ENCODE assay signal across 20 cellular contexts in the genomic region with DNA sequence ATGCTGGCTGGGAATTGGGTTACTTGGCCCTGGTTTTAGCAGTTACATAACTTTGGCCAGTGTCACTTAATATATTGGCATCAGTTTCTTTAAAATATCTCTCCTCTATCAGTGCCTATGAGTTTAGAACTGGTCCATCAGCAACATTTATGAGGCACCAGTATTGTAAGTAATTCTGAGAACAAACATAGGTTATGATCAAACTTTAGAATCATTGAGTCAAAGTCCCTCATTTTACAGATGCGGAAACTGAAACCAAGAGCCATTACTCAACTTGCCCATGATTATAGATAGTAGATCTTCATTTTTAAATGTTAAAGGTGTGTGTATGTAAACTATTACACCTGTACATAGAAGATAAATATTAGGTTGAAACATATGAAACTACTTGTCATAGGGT. TPM values are rescaled to one million over a fixed set of nuclear protein-coding genes. Genes with fewer than 3 reads are reported as not detected.
DNase-seq lines count a peak whose midpoint lies in the region; ATAC-seq, FAIRE-seq and TF ChIP-seq lines count a peak whose summit lies in the region.
"Had no signal": no experiment of that assay in that cellular context is flagged by ENCODE, and none has a peak within 500 bp of the region (broad histone marks: within the 10 kb centered on the region; RNA-seq: fewer than 3 reads in every experiment).

No MANE protein-coding gene starts in this region.

- no peaks in the 10 kb centered on the region for H3K4me1 ChIP-seq in pancreas
- peaks cover 6 to 54% (median 26%) of the 10 kb centered on the region in 4 donors for H3K4me1 ChIP-seq in transverse colon

- intact Hi-C loops in pancreas (cut with DNase I), result no loop called here
- intact Hi-C loops in transverse colon (cut with DNase I; ENCODE audit: low total_unique reads), result no loop called here

- WGBS in pancreas, 2 donors, result 60 to 94% methylated on average over 1 of the region's 1 CpG
- whole genome bisulfite sequencing in transverse colon (ENCODE audit: low coverage in 1 of 2), 2 donors, result 29 to 55% methylated on average over 1 of the region's 1 CpG

- H3K27ac Mint-ChIP-seq in activated T-cell treated with anti-CD3 and anti-CD28 coated beads, Interleukin-2, amount 50 U/mL, for 72 hours, result no peak overlapping the region
- H3K27ac Mint-ChIP-seq: CD14-positive monocyte; CD8-positive, alpha-beta T cell; GM23338; H9 had no signal

- H3K36me3 Mint-ChIP-seq in activated T-cell treated with anti-CD3 and anti-CD28 coated beads, Interleukin-2, amount 50 U/mL, for 72 hours (ENCODE audit: insufficient read depth in 2 of 2), result peaks cover 0 to 3% of the 10 kb centered on the region in 2 donors
- H3K36me3 Mint-ChIP-seq: CD14-positive monocyte; CD8-positive, alpha-beta T cell had no signal

- no peaks in the 10 kb centered on the region for H3K27me3 ChIP-seq in pancreas
- H3K27me3 ChIP-seq in transverse colon, result no peaks in the 10 kb centered on the region

- H3K9me3 ChIP-seq in pancreas, result no peaks in the 10 kb centered on the region
- no peaks in the 10 kb centered on the region for H3K9me3 ChIP-seq in transverse colon

- H3K4me1 Mint-ChIP-seq in activated T-cell treated with anti-CD3 and anti-CD28 coated beads, Interleukin-2, amount 50 U/mL, for 72 hours (ENCODE audit: low read depth), result peaks cover 38% of the 10 kb centered on the region

- H3K4me3 Mint-ChIP-seq in activated T-cell treated with anti-CD3 and anti-CD28 coated beads, Interleukin-2, amount 50 U/mL, for 72 hours, result peak overlapping the region; percentile 11 to 12
- H3K4me3 Mint-ChIP-seq: CD14-positive monocyte; CD8-positive, alpha-beta T cell; GM23338; H9 had no signal

- no peak for TF ChIP-seq EP300 in transverse colon (IDR thresholded peaks at IDR 0.05; ENCODE audit: low read depth)

- DNase-seq in activated CD4-positive, CD25-positive, alpha-beta regulatory T cell (lab: John Stamatoyannopoulos, UW), result no peak
- no peak for DNase-seq in activated T-cell treated with anti-CD3 and anti-CD28 coated beads, Interleukin-2, amount 50 U/mL, for 72 hours
- DNase-seq in activated T-cell treated with anti-CD3 and anti-CD28 coated beads, Interleukin-2, amount 50 U/mL, for 1 hour, result no peak
- DNase-seq in pancreas (no peak), transverse colon (no peak)
- DNase-seq: CD8-positive, alpha-beta T cell; COR-L47; DMS153; DMS79 treated with DMSO at 0.1 percent for 48 hours; EL; H9 had no signal

- FAIRE-seq in pancreas (lab: Jason Lieb, UNC), result peak; percentile 26
- FAIRE-seq: D721Med, G401.6 had no signal

- TF ChIP-seq CTCF in pancreas (IDR thresholded peaks at IDR 0.05), result no peak
- TF ChIP-seq CTCF in transverse colon (IDR thresholded peaks at IDR 0.05), result no peak

- no peak overlapping the region for H3K27ac ChIP-seq in pancreas
- peak overlapping the region; percentile 52 to 88 (median 76) for H3K27ac ChIP-seq in transverse colon
- H3K27ac ChIP-seq: 22Rv1 had no signal

- no peak for TF ChIP-seq POLR2A in transverse colon (IDR thresholded peaks at IDR 0.05)

- H3K36me3 ChIP-seq in pancreas (no peaks in the 10 kb centered on the region), transverse colon (no peaks in the 10 kb centered on the region)

- H3K27me3 Mint-ChIP-seq in activated T-cell treated with anti-CD3 and anti-CD28 coated beads, Interleukin-2, amount 50 U/mL, for 72 hours (ENCODE audit: low read depth), result peaks cover 56% of the 10 kb centered on the region

- H3K4me3 ChIP-seq in pancreas (no peak overlapping the region), transverse colon (no peak overlapping the region)
- H3K4me3 ChIP-seq: GM23338 had no signal

- peak; percentile 60 to 70 for ATAC-seq in activated CD4-positive, CD25-positive, alpha-beta regulatory T cell treated with anti-CD3 and anti-CD28 coated beads, Interleukin-2, amount 50 U/mL, for 24 hours
- peak; percentile 52 to 59 for ATAC-seq in activated T-cell treated with anti-CD3 and anti-CD28 coated beads, Interleukin-2, amount 50 U/mL, for 72 hours (replicated peaks in 1 of 2)
- no peak for ATAC-seq in pancreas
- ATAC-seq in HG03565 (IDR thresholded peaks at IDR 0.05; ENCODE audit: unreplicated experiment), result no peak
- ATAC-seq: CD8-positive, alpha-beta T cell; GM23338 had no signal

- peaks cover 0 to 2% of the 10 kb centered on the region in 2 donors for H3K9me3 Mint-ChIP-seq in activated T-cell treated with anti-CD3 and anti-CD28 coated beads, Interleukin-2, amount 50 U/mL, for 72 hours
- H3K9me3 Mint-ChIP-seq: CD8-positive, alpha-beta T cell; GM23338; H9 had no signal

- in situ Hi-C loops in transverse colon (cut with MboI; ENCODE audit: low pct_ligation_motif_present in 1 of 4, low pct_unique_long_range_greater_than_20kb in 1 of 4, low sequenced_read_pairs in 3 of 4), result no loop called here

RNA-seq across cellular contexts. Expression of a gene that starts 4.5 kb away (rescaled TPM):
- total RNA-seq in activated T-cell treated with anti-CD3 and anti-CD28 coated beads, Interleukin-2, amount 50 U/mL, for 72 hours, result 1 to 10 TPM; 1.6 to 1.7 TPM
- total RNA-seq in pancreas (1 to 10 TPM; 2.2 to 4.4 (median 2.5) TPM), transverse colon (10 to 100 TPM; 37.5 to 47.7 (median 41.1) TPM)
- 1 to 10 TPM in 1 of 2 donors, under 1 TPM in 1; 0.96 to 1.3 TPM for polyA plus RNA-seq in pancreas

RNA-seq across cellular contexts. Expression of a gene that starts 4.6 kb away (rescaled TPM):
- total RNA-seq in activated T-cell treated with anti-CD3 and anti-CD28 coated beads, Interleukin-2, amount 50 U/mL, for 72 hours, result under 1 TPM in 1 of 2 donors, not detected in 1; 0.32 TPM
- total RNA-seq in pancreas, result 1 to 10 TPM in 3 of 6 donors, under 1 TPM in 3; 0.67 to 3.2 (median 1.3) TPM
- polyA plus RNA-seq in pancreas, result 1 to 10 TPM in 1 of 2 donors, under 1 TPM in 1; 0.99 to 2.1 TPM
- total RNA-seq in transverse colon, result 10 to 100 TPM in 3 of 4 donors, 1 to 10 TPM in 1; 1.2 to 21.0 (median 15.0) TPM
- total RNA-seq: CD8-positive, alpha-beta T cell; HT1080 had no signal
- polyA plus RNA-seq: BJ, CD14-positive monocyte had no signal

Comparison
In these comparisons a context has a peak if more than half of its experiments do, and no peak if none do; other contexts are left out.
1. ATAC-seq: peak in activated CD4-positive, CD25-positive, alpha-beta regulatory T cell treated with anti-CD3 and anti-CD28 coated beads, Interleukin-2, amount 50 U/mL, for 24 hours (2 of 2) and activated T-cell treated with anti-CD3 and anti-CD28 coated beads, Interleukin-2, amount 50 U/mL, for 72 hours (2 of 2); none in pancreas (0 of 4) and HG03565 (single experiment).
2. H3K27ac ChIP-seq: peak in transverse colon (4 of 4); none in pancreas (0 of 4).
3. RNA of a gene that starts 4.5 kb away (total RNA-seq): 37.5 to 47.7 TPM in transverse colon; 2.2 to 4.4 TPM in pancreas and 1.6 to 1.7 TPM in activated T-cell treated with anti-CD3 and anti-CD28 coated beads, Interleukin-2, amount 50 U/mL, for 72 hours; every median in the first group is over 4 times any median in the second.